33 cellular contexts compared by ENCODE assay signal in genomic region chr1:201598973-201599372, GRCh38.
A peak's percentile ranks its signal among the peaks of the same experiment; 100 is the strongest.
DNase-seq lines count a peak whose midpoint lies in the region; ATAC-seq, FAIRE-seq and TF ChIP-seq lines count a peak whose summit lies in the region.
"Had no signal": no experiment of that assay in that cellular context is flagged by ENCODE, and none has a peak within 500 bp of the region (broad histone marks: within the 10 kb centered on the region; RNA-seq: fewer than 3 reads in every experiment).

No MANE protein-coding gene starts in this region.

- no peak for FAIRE-seq in endothelial cell of umbilical vein (lab: Jason Lieb, UNC)
- FAIRE-seq in HTR-8/SVneo (lab: Jason Lieb, UNC), result no peak
- FAIRE-seq: islet of Langerhans, small intestine had no signal

- DNase-seq in D341Med (ENCODE audit: low spot score) (peak; percentile 27), endothelial cell of umbilical vein (ENCODE audit: low read depth, low spot score) (no peak), smooth muscle cell (lab: John Stamatoyannopoulos, UW; ENCODE audit: unreplicated experiment) (no peak), HTR-8/SVneo (ENCODE audit: insufficient read length, low spot score) (no peak), COR-L47 (lab: John Stamatoyannopoulos, UW) (no peak), NCI-H2029 treated with DMSO at 0.1 percent for 48 hours (lab: John Stamatoyannopoulos, UW) (no peak)
- DNase-seq: activated CD4-positive, alpha-beta T cell treated with anti-CD3 and anti-CD28 coated beads, Interleukin-2, amount 50 U/mL, for 1 hour; activated CD4-positive, CD25-positive, alpha-beta regulatory T cell; activated naive CD8-positive, alpha-beta T cell treated with anti-CD3 and anti-CD28 coated beads, Interleukin-2, amount 10 ng/mL, durations not matched to agents 7 days and 5 days; activated T-cell treated with anti-CD3 and anti-CD28 coated beads, Interleukin-2, amount 50 U/mL, for 24 hours; C1 segment of cervical spinal cord; effector memory CD4-positive, alpha-beta T cell; erythroblast; glutamatergic neuron; HCEC 1CT; Kasumi-1; midbrain; NCI-H1417 treated with DMSO at 0.1 percent for 48 hours; NCI-H2107; NCI-H345; NCI-H69; ovary; retina; small intestine; stimulated activated CD4-positive, alpha-beta T cell treated with anti-CD3 and anti-CD28 coated beads, Interleukin-1b, Interleukin-23, amount 100 ng/mL, for 48 hours; stimulated activated naive CD4-positive, alpha-beta T cell treated with Interleukin-2 at 50 U/mL for 16 hours had no signal

- POLR2A ChIA-PET in endothelial cell of umbilical vein (lab: Charles Lee), result no interaction called here

- H3K36me3 ChIP-seq in endothelial cell of umbilical vein (ENCODE audit: control insufficient read depth in 2 of 2, extremely low read depth in 1 of 2, insufficient read depth in 2 of 2, low read length in 2 of 2), result peaks cover 1 to 2% of the 10 kb centered on the region in 2 experiments
- no peaks in the 10 kb centered on the region for H3K36me3 ChIP-seq in smooth muscle cell (ENCODE audit: low read depth)
- H3K36me3 ChIP-seq: cardiac muscle cell, ovary had no signal

- H3K79me2 ChIP-seq in endothelial cell of umbilical vein (ENCODE audit: control insufficient read depth, insufficient read depth, low read length) (peaks cover 61% of the 10 kb centered on the region), smooth muscle cell (ENCODE audit: low read depth) (peaks cover 36% of the 10 kb centered on the region)

- TF ChIP-seq CTCF in 22Rv1 (IDR thresholded peaks at IDR 0.05) (no peak), endothelial cell of umbilical vein (IDR thresholded peaks at IDR 0.05; ENCODE audit: extremely low read depth in 1 of 2, insufficient read depth in 1 of 2, low read depth in 1 of 2, low read length in 2 of 2) (no peak), smooth muscle cell (IDR thresholded peaks at IDR 0.05; ENCODE audit: borderline replicate concordance, insufficient read depth, poor library complexity, severe bottlenecking) (no peak)

- no peak overlapping the region for H2AFZ ChIP-seq in endothelial cell of umbilical vein (ENCODE audit: low read depth, low read length)
- no peak overlapping the region for H2AFZ ChIP-seq in smooth muscle cell (ENCODE audit: low read depth)

- peaks cover 45% of the 10 kb centered on the region for H3F3A ChIP-seq in smooth muscle cell (ENCODE audit: low read depth)

- WGBS in smooth muscle cell (ENCODE audit: low lambda C conversion rate), result 30% methylated on average over 1 of the region's 1 CpG

- H3K9ac ChIP-seq in endothelial cell of umbilical vein (replicated peaks; ENCODE audit: extremely low read depth, insufficient read depth, low read length) (no peak overlapping the region), smooth muscle cell (ENCODE audit: low read depth) (peak overlapping the region; percentile 69)

- H3K4me3 ChIP-seq in endothelial cell of umbilical vein (replicated peaks in 1 of 3; ENCODE audit: insufficient read depth in 1 of 3, low read depth in 1 of 3, low read length in 3 of 3) (no peak overlapping the region), smooth muscle cell (no peak overlapping the region)
- H3K4me3 ChIP-seq: ascending aorta, cardiac muscle cell, coronary artery, ovary had no signal

- no peaks in the 10 kb centered on the region for H3K9me1 ChIP-seq in endothelial cell of umbilical vein (replicated peaks; ENCODE audit: control insufficient read depth, extremely low read depth, insufficient read depth, low read length)

- no peaks in the 10 kb centered on the region for H3K9me3 ChIP-seq in endothelial cell of umbilical vein (replicated peaks; ENCODE audit: control insufficient read depth, insufficient read depth, low read length)
- H3K9me3 ChIP-seq in smooth muscle cell (replicated peaks; ENCODE audit: low read depth), result no peaks in the 10 kb centered on the region
- H3K9me3 ChIP-seq: ascending aorta, ovary had no signal

- peaks cover 47% of the 10 kb centered on the region for H3K4me1 ChIP-seq in endothelial cell of umbilical vein (ENCODE audit: control insufficient read depth, extremely low read depth, insufficient read depth, low read length)
- peaks cover 10% of the 10 kb centered on the region for H3K4me1 ChIP-seq in smooth muscle cell (ENCODE audit: low read depth)

- ATAC-seq in HG02840 (IDR thresholded peaks at IDR 0.05; ENCODE audit: low FRiP score, unreplicated experiment), result no peak
- ATAC-seq: natural killer cell treated with Interleukin-12 subunit alpha and Interleukin-12 subunit beta and Interleukin-15 and Interleukin-18, amount 100 ng/mL, for 72 hours had no signal

- TF ChIP-seq POLR2A in endothelial cell of umbilical vein (IDR thresholded peaks at IDR 0.05; ENCODE audit: low read depth, low read length), result no peak

- intact Hi-C loops in endothelial cell of umbilical vein (cut with micrococcal nuclease), result no loop called here

- H4K20me1 ChIP-seq in endothelial cell of umbilical vein (replicated peaks; ENCODE audit: control insufficient read depth, extremely low read depth, insufficient read depth, low read length) (no peaks in the 10 kb centered on the region), smooth muscle cell (ENCODE audit: low read depth) (peaks cover 23% of the 10 kb centered on the region)

- no TSS peak for BruUV-seq in endothelial cell of umbilical vein (replicated peaks; lab: Mats Ljungman, UMichigan)

- H3K4me2 ChIP-seq in endothelial cell of umbilical vein (ENCODE audit: insufficient read depth, low read length), result no peak overlapping the region
- H3K4me2 ChIP-seq in smooth muscle cell, result peak overlapping the region; percentile 46

- CTCF ChIA-PET in endothelial cell of umbilical vein (lab: Charles Lee), result interaction anchor here (2.8 kb wide), 1 partner anchor 39 kb away, joined by 8 read pairs; no protein-coding TSS in a partner anchor

- H3K27me3 ChIP-seq in endothelial cell of umbilical vein (ENCODE audit: control insufficient read depth in 2 of 2, insufficient read depth in 2 of 2, low read length in 2 of 2) (no peaks in the 10 kb centered on the region), smooth muscle cell (ENCODE audit: low read depth) (no peaks in the 10 kb centered on the region)
- H3K27me3 ChIP-seq: ascending aorta, cardiac muscle cell, ovary had no signal

- H3K27ac ChIP-seq in 22Rv1 (peak overlapping the region; percentile 89), endothelial cell of umbilical vein (ENCODE audit: insufficient read depth, low read depth, low read length) (peak overlapping the region; percentile 65), smooth muscle cell (ENCODE audit: low read depth) (peak overlapping the region; percentile 93)
- H3K27ac ChIP-seq: ascending aorta, cardiac muscle cell, coronary artery, ovary had no signal

- dilution Hi-C loops in endothelial cell of umbilical vein (cut with MboI; ENCODE audit: extremely low pct_ligation_motif_present, low sequenced_read_pairs), result no loop called here

TF ChIP-seq in endothelial cell of umbilical vein, 7 proteins besides CTCF, POLR2A, EP300 and RAD21:
- TF ChIP-seq MYC (IDR thresholded peaks at IDR 0.05; ENCODE audit: low read depth, low read length) (no peak), POLR2AphosphoS5 (IDR thresholded peaks at IDR 0.05; ENCODE audit: insufficient read depth, low read depth, low read length) (no peak), MAX (IDR thresholded peaks at IDR 0.05; ENCODE audit: insufficient read depth, insufficient read length) (no peak), EZH2 (IDR thresholded peaks at IDR 0.05; ENCODE audit: borderline replicate concordance, low read depth, low read length, severe bottlenecking) (no peak), FOS (IDR thresholded peaks at IDR 0.05; ENCODE audit: borderline replicate concordance, insufficient read depth, low read length) (no peak), GATA2 (IDR thresholded peaks at IDR 0.05; ENCODE audit: insufficient read depth, insufficient read length, low read depth, low read length) (no peak), JUN (IDR thresholded peaks at IDR 0.05; ENCODE audit: borderline replicate concordance, insufficient read depth, insufficient read length, low read depth) (no peak)
